ENCODE assay signal across 2 cellular contexts in genomic region chr1:22045604-22046228, GRCh38.
TF ChIP-seq lines count a peak whose summit lies in the region.

No MANE protein-coding gene starts in this region.

TF ChIP-seq in GM12891, 5 proteins besides CTCF, POLR2A, EP300 and RAD21:
- TF ChIP-seq POU2F2 (IDR thresholded peaks at IDR 0.05; ENCODE audit: low read depth, low read length) (no peak), PAX5 (IDR thresholded peaks at IDR 0.05; ENCODE audit: insufficient read depth, low read length, severe bottlenecking) (no peak), POLR2AphosphoS5 (IDR thresholded peaks at IDR 0.05; ENCODE audit: low read depth, low read length) (no peak), TAF1 (IDR thresholded peaks at IDR 0.05; ENCODE audit: low read depth, low read length) (no peak), SPI1 (IDR thresholded peaks at IDR 0.05; ENCODE audit: low read depth, low read length) (no peak)
TF ChIP-seq in GM12891: peak in this region for 0.

TF ChIP-seq in H1, 55 proteins besides CTCF, POLR2A, EP300 and RAD21:
- no peak for TF ChIP-seq SUZ12 (IDR thresholded peaks at IDR 0.05; ENCODE audit: low read length)
- TF ChIP-seq ATF3 (IDR thresholded peaks at IDR 0.05; ENCODE audit: insufficient read depth, low read depth, low read length) = no peak
- no peak for TF ChIP-seq ATF2 (IDR thresholded peaks at IDR 0.05; ENCODE audit: low read length)
- TF ChIP-seq SIRT6 (IDR thresholded peaks at IDR 0.05; ENCODE audit: low read length) = no peak
- no peak for TF ChIP-seq TAF1 (IDR thresholded peaks at IDR 0.05; ENCODE audit: low read depth, low read length)
- no peak for TF ChIP-seq SP4 (IDR thresholded peaks at IDR 0.05; ENCODE audit: low read length)
- no peak for TF ChIP-seq CBX5 (IDR thresholded peaks at IDR 0.05; ENCODE audit: low read depth, low read length)
- no peak for TF ChIP-seq TAF7 (optimal IDR thresholded peaks at IDR 0.05; ENCODE audit: borderline replicate concordance, low read depth, low read length)
- no peak for TF ChIP-seq HDAC6 (IDR thresholded peaks at IDR 0.05; ENCODE audit: low read depth, low read length)
TF ChIP-seq in H1: peak in this region for 0.
